25 cellular contexts compared by ENCODE assay signal in the genomic region with DNA sequence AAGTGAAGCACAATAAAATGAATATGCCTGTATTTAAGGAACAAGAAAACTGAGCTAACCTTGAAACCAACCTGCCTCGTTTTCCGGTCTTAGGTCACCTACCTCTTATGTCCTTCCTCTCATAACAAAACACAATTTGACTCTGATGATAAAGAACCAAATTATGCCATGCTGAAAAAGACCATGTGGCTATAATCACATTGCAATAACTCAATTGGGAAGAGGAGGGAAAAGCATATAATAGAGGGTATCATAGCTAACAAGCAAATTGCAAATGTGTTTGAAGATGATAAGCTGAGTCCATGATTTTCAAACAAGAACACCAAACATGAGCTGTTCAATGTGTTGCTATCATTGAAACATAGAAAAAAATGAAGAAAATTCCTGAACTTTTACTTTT.
DNase-seq lines count a peak whose midpoint lies in the region; ATAC-seq, FAIRE-seq and TF ChIP-seq lines count a peak whose summit lies in the region.
"Had no signal": no experiment of that assay in that cellular context is flagged by ENCODE, and none has a peak within 500 bp of the region (broad histone marks: within the 10 kb centered on the region; RNA-seq: fewer than 3 reads in every experiment).

No MANE protein-coding gene starts in this region.

- peak; percentile 27 for FAIRE-seq in islet of Langerhans (lab: Jason Lieb, UNC)
- FAIRE-seq: A204.1, G401.6, GM12891, GM19239 had no signal

- peak; percentile 94 for DNase-seq in SK-N-DZ (ENCODE audit: low spot score)
- DNase-seq in KG1 (lab: John Stamatoyannopoulos, UW): no peak
- no peak for DNase-seq in EL
- no peak for DNase-seq in NCI-H2171 treated with DMSO at 0.1 percent for 48 hours (lab: John Stamatoyannopoulos, UW)
- no peak for DNase-seq in NCI-H510A (lab: John Stamatoyannopoulos, UW)
- DNase-seq: 8988T; ACHN; BE2C; C1 segment of cervical spinal cord; CD4-positive, alpha-beta memory T cell; CD4-positive, CD25-positive, alpha-beta regulatory T cell; CD8-positive, alpha-beta memory T cell; COR-L47; DMS 273 treated with DMSO at 0.1 percent for 48 hours; DMS153; DMS53; DMS79; DND-41; GF-D8 had no signal

- ATAC-seq in SK-N-SH treated with all-trans-retinoic acid at 6 μM for 48 hours: no peak

TF ChIP-seq in SK-N-SH treated with all-trans-retinoic acid at 6 μM for 48 hours, 23 proteins besides CTCF, POLR2A, EP300 and RAD21:
- TF ChIP-seq ZNF565 (CRISPR knock-in tag; conservative IDR thresholded peaks at IDR 0.05; ENCODE audit: low read depth) (no peak), SNAI2 (CRISPR knock-in tag; IDR thresholded peaks at IDR 0.05) (peak; percentile 70; the same call in 1 of the 2 replicates), ZNF8 (CRISPR knock-in tag; IDR thresholded peaks at IDR 0.05) (no peak), ZFP3 (CRISPR knock-in tag; IDR thresholded peaks at IDR 0.05) (no peak), ZFP30 (CRISPR knock-in tag; IDR thresholded peaks at IDR 0.05) (no peak), ESRRG (CRISPR knock-in tag; IDR thresholded peaks at IDR 0.05) (0 out of 2 replicates have a peak, but pooled peaks have one; percentile 38), TCF4 (CRISPR knock-in tag; IDR thresholded peaks at IDR 0.05; ENCODE audit: borderline replicate concordance) (peak; percentile 93), ARNTL (CRISPR knock-in tag; IDR thresholded peaks at IDR 0.05; ENCODE audit: borderline replicate concordance, low read depth) (no peak), BACH2 (CRISPR knock-in tag; IDR thresholded peaks at IDR 0.05; ENCODE audit: borderline replicate concordance) (no peak), OSR1 (CRISPR knock-in tag; IDR thresholded peaks at IDR 0.05) (no peak), ISL1 (CRISPR knock-in tag; IDR thresholded peaks at IDR 0.05) (peak; percentile 80)
- TF ChIP-seq, protein P1, sequence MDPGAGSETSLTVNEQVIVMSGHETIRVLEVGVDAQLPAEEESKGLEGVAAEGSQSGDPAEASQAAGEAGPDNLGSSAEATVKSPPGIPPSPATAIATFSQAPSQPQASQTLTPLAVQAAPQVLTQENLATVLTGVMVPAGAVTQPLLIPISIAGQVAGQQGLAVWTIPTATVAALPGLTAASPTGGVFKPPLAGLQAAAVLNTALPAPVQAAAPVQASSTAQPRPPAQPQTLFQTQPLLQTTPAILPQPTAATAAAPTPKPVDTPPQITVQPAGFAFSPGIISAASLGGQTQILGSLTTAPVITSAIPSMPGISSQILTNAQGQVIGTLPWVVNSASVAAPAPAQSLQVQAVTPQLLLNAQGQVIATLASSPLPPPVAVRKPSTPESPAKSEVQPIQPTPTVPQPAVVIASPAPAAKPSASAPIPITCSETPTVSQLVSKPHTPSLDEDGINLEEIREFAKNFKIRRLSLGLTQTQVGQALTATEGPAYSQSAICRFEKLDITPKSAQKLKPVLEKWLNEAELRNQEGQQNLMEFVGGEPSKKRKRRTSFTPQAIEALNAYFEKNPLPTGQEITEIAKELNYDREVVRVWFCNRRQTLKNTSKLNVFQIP (CRISPR knock-in tag; IDR thresholded peaks at IDR 0.05; ENCODE audit: borderline replicate concordance, low read depth): no peak
- TF ChIP-seq, protein P2, sequence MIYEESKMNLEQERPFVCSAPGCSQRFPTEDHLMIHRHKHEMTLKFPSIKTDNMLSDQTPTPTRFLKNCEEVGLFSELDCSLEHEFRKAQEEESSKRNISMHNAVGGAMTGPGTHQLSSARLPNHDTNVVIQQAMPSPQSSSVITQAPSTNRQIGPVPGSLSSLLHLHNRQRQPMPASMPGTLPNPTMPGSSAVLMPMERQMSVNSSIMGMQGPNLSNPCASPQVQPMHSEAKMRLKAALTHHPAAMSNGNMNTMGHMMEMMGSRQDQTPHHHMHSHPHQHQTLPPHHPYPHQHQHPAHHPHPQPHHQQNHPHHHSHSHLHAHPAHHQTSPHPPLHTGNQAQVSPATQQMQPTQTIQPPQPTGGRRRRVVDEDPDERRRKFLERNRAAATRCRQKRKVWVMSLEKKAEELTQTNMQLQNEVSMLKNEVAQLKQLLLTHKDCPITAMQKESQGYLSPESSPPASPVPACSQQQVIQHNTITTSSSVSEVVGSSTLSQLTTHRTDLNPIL (CRISPR knock-in tag; IDR thresholded peaks at IDR 0.05; ENCODE audit: low read depth): peak; percentile 20; the same call in 1 of the 2 replicates
- TF ChIP-seq, protein P3, sequence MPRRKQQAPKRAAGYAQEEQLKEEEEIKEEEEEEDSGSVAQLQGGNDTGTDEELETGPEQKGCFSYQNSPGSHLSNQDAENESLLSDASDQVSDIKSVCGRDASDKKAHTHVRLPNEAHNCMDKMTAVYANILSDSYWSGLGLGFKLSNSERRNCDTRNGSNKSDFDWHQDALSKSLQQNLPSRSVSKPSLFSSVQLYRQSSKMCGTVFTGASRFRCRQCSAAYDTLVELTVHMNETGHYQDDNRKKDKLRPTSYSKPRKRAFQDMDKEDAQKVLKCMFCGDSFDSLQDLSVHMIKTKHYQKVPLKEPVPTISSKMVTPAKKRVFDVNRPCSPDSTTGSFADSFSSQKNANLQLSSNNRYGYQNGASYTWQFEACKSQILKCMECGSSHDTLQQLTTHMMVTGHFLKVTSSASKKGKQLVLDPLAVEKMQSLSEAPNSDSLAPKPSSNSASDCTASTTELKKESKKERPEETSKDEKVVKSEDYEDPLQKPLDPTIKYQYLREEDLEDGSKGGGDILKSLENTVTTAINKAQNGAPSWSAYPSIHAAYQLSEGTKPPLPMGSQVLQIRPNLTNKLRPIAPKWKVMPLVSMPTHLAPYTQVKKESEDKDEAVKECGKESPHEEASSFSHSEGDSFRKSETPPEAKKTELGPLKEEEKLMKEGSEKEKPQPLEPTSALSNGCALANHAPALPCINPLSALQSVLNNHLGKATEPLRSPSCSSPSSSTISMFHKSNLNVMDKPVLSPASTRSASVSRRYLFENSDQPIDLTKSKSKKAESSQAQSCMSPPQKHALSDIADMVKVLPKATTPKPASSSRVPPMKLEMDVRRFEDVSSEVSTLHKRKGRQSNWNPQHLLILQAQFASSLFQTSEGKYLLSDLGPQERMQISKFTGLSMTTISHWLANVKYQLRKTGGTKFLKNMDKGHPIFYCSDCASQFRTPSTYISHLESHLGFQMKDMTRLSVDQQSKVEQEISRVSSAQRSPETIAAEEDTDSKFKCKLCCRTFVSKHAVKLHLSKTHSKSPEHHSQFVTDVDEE (CRISPR knock-in tag; IDR thresholded peaks at IDR 0.05): peak; percentile 83
TF ChIP-seq in SK-N-SH treated with all-trans-retinoic acid at 6 μM for 48 hours: peak in this region for 6.
